Comparison of ENCODE assay signal across 17 cellular contexts in the genomic region with DNA sequence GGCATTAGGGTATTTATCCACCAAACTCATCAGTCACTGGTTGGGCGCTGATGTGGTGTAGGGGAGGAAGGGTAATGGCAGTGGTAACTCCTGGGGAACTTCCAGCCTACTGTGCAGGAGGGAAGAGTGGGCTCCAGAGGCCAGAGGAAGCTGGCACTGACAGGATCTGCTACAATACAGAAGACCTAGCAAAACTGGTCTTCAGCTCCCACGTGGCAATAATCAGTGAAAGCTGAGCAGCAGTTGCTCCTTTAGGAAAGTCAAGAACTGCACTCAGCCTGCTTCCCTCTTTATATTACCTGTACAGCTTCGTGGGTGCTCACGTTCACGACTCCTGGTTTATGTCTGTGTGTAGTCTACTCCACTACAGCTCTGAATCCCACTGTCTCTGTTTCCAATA.
"Had no signal": no experiment of that assay in that cellular context is flagged by ENCODE, and none has a peak within 500 bp of the region (broad histone marks: within the 10 kb centered on the region; RNA-seq: fewer than 3 reads in every experiment).

No MANE protein-coding gene starts in this region.

- H3K9me3 ChIP-seq: ascending aorta, psoas muscle, right lobe of liver, tibial artery, vagina had no signal

- ATAC-seq: esophagus mucosa, left ventricle myocardium superior, natural killer cell, psoas muscle, right lobe of liver, T-helper 17 cell had no signal

- H3K4me3 ChIP-seq: ascending aorta, cardiac muscle cell, psoas muscle, right lobe of liver, tibial artery, vagina had no signal

- H3K36me3 ChIP-seq: ascending aorta, cardiac muscle cell, right lobe of liver, tibial artery, vagina, WERI-Rb-1 had no signal

- H3K36me3 Mint-ChIP-seq: natural killer cell had no signal

- H3K9me3 Mint-ChIP-seq: activated naive CD4-positive, alpha-beta T cell treated with anti-CD3 and anti-CD28 coated beads for 36 hours; activated T-helper 2 cell treated with anti-CD3 and anti-CD28 coated beads, Interferon-gamma antibody, Interleukin-2, Interleukin-4, amounts not matched to agents 10 μg/mL and 5 μg/mL and 100 μg/mL, durations not matched to agents 14 hours and 24 hours and 36 hours; natural killer cell had no signal

- H3K27ac Mint-ChIP-seq: activated naive CD4-positive, alpha-beta T cell treated with anti-CD3 and anti-CD28 coated beads for 36 hours; activated T-helper 2 cell treated with anti-CD3 and anti-CD28 coated beads, Interferon-gamma antibody, Interleukin-2, Interleukin-4, amounts not matched to agents 10 μg/mL and 5 μg/mL and 100 μg/mL, durations not matched to agents 14 hours and 24 hours and 36 hours; natural killer cell; T-helper 17 cell had no signal

- H3K27me3 ChIP-seq: ascending aorta, cardiac muscle cell, right lobe of liver, tibial artery, vagina had no signal

- DNase-seq: activated CD4-positive, alpha-beta T cell treated with anti-CD3 and anti-CD28 coated beads, Interleukin-2, amount 50 U/mL, for 48 hours; activated naive CD4-positive, alpha-beta T cell treated with anti-CD3 and anti-CD28 coated beads for 36 hours; hippocampal formation; left ventricle myocardium superior; mesendoderm; natural killer cell; psoas muscle; right lobe of liver; stimulated activated CD4-positive, alpha-beta T cell treated with anti-CD3 and anti-CD28 coated beads, Interleukin-1b, Interleukin-23, amount 100 ng/mL, for 48 hours; T-helper 17 cell; tibial artery; WERI-Rb-1 had no signal

- H3K4me3 Mint-ChIP-seq: activated naive CD4-positive, alpha-beta T cell treated with anti-CD3 and anti-CD28 coated beads for 36 hours; natural killer cell; T-helper 17 cell had no signal

- H3K27ac ChIP-seq: ascending aorta, cardiac muscle cell, psoas muscle, right lobe of liver, vagina, WERI-Rb-1 had no signal
